ENCODE assay signal across 32 cellular contexts in genomic region chr5:112693301-112693700, GRCh38.
"Had no signal": no experiment of that assay in that cellular context is flagged by ENCODE, and none has a peak within 500 bp of the region (broad histone marks: within the 10 kb centered on the region; RNA-seq: fewer than 3 reads in every experiment).

No MANE protein-coding gene starts in this region.

- H3K36me3 ChIP-seq: adrenal gland, brain microvascular endothelial cell, breast epithelium had no signal

- H3K4me3 ChIP-seq: adrenal gland, body of pancreas, breast epithelium had no signal

- H3K9me3 ChIP-seq: adrenal gland, body of pancreas, breast epithelium had no signal

- H3K4me1 ChIP-seq: body of pancreas, breast epithelium had no signal

- ATAC-seq: activated CD8-positive, alpha-beta T cell treated with anti-CD3 and anti-CD28 coated beads for 36 hours; activated naive CD4-positive, alpha-beta T cell treated with anti-CD3 and anti-CD28 coated beads, Interleukin-2, amount 50 U/mL, for 72 hours; activated T-cell treated with anti-CD3 and anti-CD28 coated beads, Interleukin-2, amount 50 U/mL, for 4 hours; activated T-cell treated with anti-CD3 and anti-CD28 coated beads, Interleukin-2, amount 50 U/mL, for 72 hours; activated T-helper 17 cell treated with anti-CD3 and anti-CD28 coated beads, Interleukin-2, amount 50 U/mL, for 72 hours; body of pancreas had no signal

- H3K27ac ChIP-seq: adrenal gland, body of pancreas, brain microvascular endothelial cell, breast epithelium, VCaP had no signal

- H3K27me3 ChIP-seq: adrenal gland, body of pancreas, brain microvascular endothelial cell, breast epithelium had no signal

- DNase-seq: activated B cell treated with CpG ODN at 0.5 μM for 24 hours; activated CD4-positive, alpha-beta memory T cell treated with anti-CD3 and anti-CD28 coated beads for 36 hours; activated CD4-positive, alpha-beta T cell treated with anti-CD3 and anti-CD28 coated beads for 4 hours; activated CD4-positive, alpha-beta T cell treated with anti-CD3 and anti-CD28 coated beads, Interleukin-2, amount 10 ng/mL, durations not matched to agents 24 days and 14 days; activated CD4-positive, alpha-beta T cell treated with anti-CD3 and anti-CD28 coated beads, Interleukin-2, amount 50 U/mL, for 1 hour; activated CD4-positive, alpha-beta T cell treated with anti-CD3 and anti-CD28 coated beads, Interleukin-2, amount 50 U/mL, for 4 hours; activated CD4-positive, CD25-positive, alpha-beta regulatory T cell treated with anti-CD3 and anti-CD28 coated beads, Interleukin-2, amount 50 U/mL, for 72 hours; activated CD8-positive, alpha-beta memory T cell treated with anti-CD3 and anti-CD28 coated beads, Interleukin-2, amount 50 U/mL, for 4 hours; activated CD8-positive, alpha-beta T cell treated with anti-CD3 and anti-CD28 coated beads for 36 hours; activated effector memory CD4-positive, alpha-beta T cell treated with anti-CD3 and anti-CD28 coated beads, Interleukin-2, amount 50 U/mL, for 16 hours; activated gamma-delta T cell treated with Interleukin-2 at 50 U/mL for 16 hours; activated naive CD4-positive, alpha-beta T cell; activated naive CD4-positive, alpha-beta T cell treated with anti-CD3 and anti-CD28 coated beads for 36 hours; activated naive CD4-positive, alpha-beta T cell treated with anti-CD3 and anti-CD28 coated beads, Interleukin-2, amount 50 U/mL, for 16 hours; activated naive CD8-positive, alpha-beta T cell treated with anti-CD3 and anti-CD28 coated beads for 36 hours; activated T-cell treated with anti-CD3 and anti-CD28 coated beads for 4 hours; activated T-cell treated with anti-CD3 and anti-CD28 coated beads, Interleukin-2, amount 50 U/mL, for 1 hour; activated T-cell treated with anti-CD3 and anti-CD28 coated beads, Interleukin-2, amount 50 U/mL, for 4 hours; activated T-cell treated with anti-CD3 and anti-CD28 coated beads, Interleukin-2, amount 50 U/mL, for 72 hours; adrenal gland; amniotic stem cell; aorta; body of pancreas; brain microvascular endothelial cell; central memory CD4-positive, alpha-beta T cell; T-helper 1 cell; T-helper 2 cell; T-helper 9 cell had no signal
